In genomic region chrX:77127571-77127970, GRCh38 we compare ENCODE assay signal across 4 cellular contexts.
DNase-seq lines count a peak whose midpoint lies in the region; ATAC-seq, FAIRE-seq and TF ChIP-seq lines count a peak whose summit lies in the region.
"Not testable (repeated sequence)": the region's sequence is repeated elsewhere in the genome, so short reads cannot be mapped to it uniquely, and the experiment has no call there.

No MANE protein-coding gene starts in this region.

- H3K27ac ChIP-seq in K562 (ENCODE audit: extremely low read depth, low read depth, low read length); HepG2 (ENCODE audit: extremely low read length, insufficient read depth, low read length): not testable (repeated sequence)

- 0% methylated on average over 2 of the region's 2 CpGs for WGBS in K562 (ENCODE audit: insufficient coverage, low coverage, missing lambda C conversion rate)
- WGBS in HepG2 (ENCODE audit: low lambda C conversion rate): 0% methylated on average over 2 of the region's 2 CpGs

- H3K4me2 ChIP-seq in K562 (ENCODE audit: insufficient read depth, low read length); HepG2 (ENCODE audit: low read depth, low read length): not testable (repeated sequence)

- CTCF ChIA-PET in K562 (lab: Yijun Ruan, JAX; ENCODE audit: low intra/inter-chr PET ratio); HepG2 (lab: Yijun Ruan, JAX; ENCODE audit: low intra/inter-chr PET ratio, low total read pairs): not testable (repeated sequence)

- not testable (repeated sequence) for BruUV-seq in K562 (replicated peaks; lab: Mats Ljungman, UMichigan); HepG2 (replicated peaks; lab: Mats Ljungman, UMichigan)

- not testable (repeated sequence) for H3K4me1 ChIP-seq in K562 (replicated peaks in 1 of 2; ENCODE audit: control insufficient read depth in 2 of 2, insufficient read depth in 2 of 2, low read length in 2 of 2); HepG2 (ENCODE audit: insufficient read depth, low read length)

- not testable (repeated sequence) for ATAC-seq in K562, HepG2

- DNase-seq in K562 (ENCODE audit: extremely low read depth in 1 of 4, low spot score in 3 of 4); HepG2 (ENCODE audit: low spot score): not testable (repeated sequence)
- peak; percentile 0 for DNase-seq in bronchial epithelial cell (ENCODE audit: low read depth)
- DNase-seq in epithelial cell of esophagus (ENCODE audit: low read depth): peak; percentile 0

- TF ChIP-seq RAD21 in K562 (CRISPR knock-in tag; conservative IDR thresholded peaks at IDR 0.05 in 1 of 2, IDR thresholded peaks at IDR 0.05 in 1 of 2); HepG2 (CRISPR knock-in tag; IDR thresholded peaks at IDR 0.05): not testable (repeated sequence)

- H4K20me1 ChIP-seq in K562 (replicated peaks; ENCODE audit: control insufficient read depth, insufficient read depth, low read length); HepG2 (ENCODE audit: insufficient read depth, low read length): not testable (repeated sequence)

- not testable (repeated sequence) for H3K36me3 ChIP-seq in K562 (ENCODE audit: control insufficient read depth, insufficient read depth, low read length); bronchial epithelial cell (ENCODE audit: control insufficient read depth, insufficient read depth, low read length); HepG2 (replicated peaks in 1 of 2; ENCODE audit: control insufficient read depth in 1 of 2, insufficient read depth in 2 of 2, low read length in 2 of 2)

- POLR2A ChIA-PET in K562 (lab: Yijun Ruan, JAX); HepG2 (lab: Yijun Ruan, JAX): not testable (repeated sequence)

- not testable (repeated sequence) for H3K4me3 ChIP-seq in K562; bronchial epithelial cell (ENCODE audit: low read depth, low read length); epithelial cell of esophagus (ENCODE audit: low read length); HepG2 (replicated peaks in 1 of 3; ENCODE audit: insufficient read depth in 1 of 3, low read depth in 2 of 3, low read length in 3 of 3)

- H3K9me3 ChIP-seq in K562 (replicated peaks; ENCODE audit: control insufficient read depth, insufficient read depth, low read depth, low read length); HepG2 (ENCODE audit: low read length): not testable (repeated sequence)

- TF ChIP-seq CTCF in K562 (IDR thresholded peaks at IDR 0.05 in 2 of 3, conservative IDR thresholded peaks at IDR 0.05 in 1 of 3; ENCODE audit: insufficient read depth in 2 of 3, low read depth in 1 of 3, low read length in 3 of 3); bronchial epithelial cell (IDR thresholded peaks at IDR 0.05; ENCODE audit: insufficient read depth, low read length, severe bottlenecking); epithelial cell of esophagus (IDR thresholded peaks at IDR 0.05; ENCODE audit: insufficient read depth, low read depth, low read length, missing control alignments); HepG2 (CRISPR knock-in tag; IDR thresholded peaks at IDR 0.05): not testable (repeated sequence)

- not testable (repeated sequence) for H3K9me1 ChIP-seq in K562 (ENCODE audit: control insufficient read depth, insufficient read depth, low read length)

- FAIRE-seq in K562 (lab: Jason Lieb, UNC); bronchial epithelial cell (lab: Jason Lieb, UNC); HepG2 (lab: Jason Lieb, UNC): not testable (repeated sequence)

- not testable (repeated sequence) for H3K9ac ChIP-seq in K562 (ENCODE audit: insufficient read depth in 1 of 2, low read depth in 2 of 2, low read length in 2 of 2); HepG2 (ENCODE audit: insufficient read depth, low read depth, low read length)

- not testable (repeated sequence) for H3K79me2 ChIP-seq in K562 (ENCODE audit: control insufficient read depth, insufficient read depth, low read length); HepG2 (ENCODE audit: insufficient read depth, low read length)

- in situ Hi-C loops in K562 (cut with MboI); HepG2 (cut with HindIII; ENCODE audit: extremely low pct_ligation_motif_present, low pct_unique_long_range_greater_than_20kb): not testable (repeated sequence)

- H3K27me3 ChIP-seq in K562 (ENCODE audit: control insufficient read depth in 2 of 2, insufficient read depth in 2 of 2, low read length in 2 of 2); bronchial epithelial cell (ENCODE audit: control insufficient read depth, insufficient read depth, low read length); HepG2 (ENCODE audit: control insufficient read depth in 1 of 2, insufficient read depth in 2 of 2, low read length in 2 of 2): not testable (repeated sequence)

- not testable (repeated sequence) for H2AFZ ChIP-seq in K562 (ENCODE audit: low read depth, low read length); HepG2 (ENCODE audit: low read length)

- intact Hi-C loops in K562 (cut with micrococcal nuclease); HepG2 (cut with micrococcal nuclease; ENCODE audit: unreplicated experiment): not testable (repeated sequence)

- not testable (repeated sequence) for TF ChIP-seq POLR2A in K562 (conservative IDR thresholded peaks at IDR 0.05); HepG2 (IDR thresholded peaks at IDR 0.05; ENCODE audit: insufficient read depth in 1 of 2, low read depth in 2 of 2, low read length in 2 of 2)

- not testable (repeated sequence) for TF ChIP-seq EP300 in K562 (IDR thresholded peaks at IDR 0.05; ENCODE audit: low read length); HepG2 (IDR thresholded peaks at IDR 0.05; ENCODE audit: low read depth in 2 of 2, low read length in 2 of 2); HepG2 (CRISPR knock-in tag; IDR thresholded peaks at IDR 0.05; ENCODE audit: borderline replicate concordance)

TF ChIP-seq in K562, 482 proteins besides CTCF, POLR2A, EP300 and RAD21:
- peak; percentile 20; the same call in 1 of the 2 replicates for TF ChIP-seq RAD51 (IDR thresholded peaks at IDR 0.05; ENCODE audit: borderline replicate concordance, low read depth)
- TF ChIP-seq TFE3 (CRISPR knock-in tag; IDR thresholded peaks at IDR 0.05): peak; percentile 58
TF ChIP-seq in K562: peak in this region for 2; not testable (repeated sequence) for 480.

TF ChIP-seq in HepG2, 621 proteins besides CTCF, POLR2A, EP300 and RAD21:
- TF ChIP-seq RAD51 (IDR thresholded peaks at IDR 0.05; ENCODE audit: borderline replicate concordance): peak; percentile 58; the same call in 1 of the 2 replicates
